Comparison of ENCODE assay signal across 8 cellular contexts in the genomic region with DNA sequence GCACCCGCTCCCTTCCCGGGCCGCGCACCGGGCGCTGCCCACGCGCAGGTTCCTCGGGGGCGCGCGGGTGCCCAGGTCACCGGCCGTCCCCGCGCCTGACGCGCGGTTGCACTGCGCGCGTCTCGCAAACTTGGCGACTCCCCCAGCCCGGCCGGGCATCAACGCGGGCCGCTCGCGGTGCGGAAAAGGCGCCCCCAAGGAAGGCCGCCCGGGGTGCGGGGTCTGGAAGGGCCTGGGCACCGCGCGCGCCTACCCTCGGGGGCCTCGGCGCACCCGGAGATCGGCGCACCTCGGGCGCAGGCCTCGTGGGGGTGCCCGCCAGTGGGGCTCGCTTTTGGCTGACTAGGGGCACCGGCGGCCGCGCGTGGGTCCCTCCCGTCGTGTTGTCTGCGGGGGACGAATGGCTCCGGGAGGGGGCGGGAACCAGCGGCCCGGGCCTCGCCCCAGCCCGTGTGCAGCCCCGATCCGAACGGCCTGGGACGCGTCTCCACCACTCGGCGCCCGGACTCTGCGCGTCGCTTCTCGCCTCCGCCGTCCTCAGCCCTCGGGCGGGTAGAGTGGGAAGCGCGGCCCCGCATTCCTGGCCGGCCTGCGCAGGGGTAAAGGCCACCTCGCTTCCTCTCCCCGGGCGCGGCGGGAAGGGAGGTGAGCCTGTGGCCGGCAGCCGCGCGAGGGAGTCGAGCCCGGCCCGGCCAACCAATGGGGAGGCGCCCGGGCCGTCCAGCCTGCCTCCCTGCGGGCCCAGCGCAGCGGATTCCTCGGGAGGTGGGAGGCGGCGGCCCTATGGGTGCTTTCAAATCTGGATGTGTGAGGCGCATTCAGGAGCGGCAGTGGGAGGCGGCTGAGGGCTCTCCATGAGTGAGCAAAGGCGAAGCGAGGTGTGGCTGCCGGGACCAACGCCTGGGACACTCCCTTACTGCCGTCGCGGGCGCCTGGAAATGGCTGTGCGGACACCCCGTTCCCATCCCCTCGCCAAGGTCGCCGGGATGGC. TPM values are rescaled to one million over a fixed set of nuclear protein-coding genes. Genes with fewer than 3 reads are reported as not detected.
DNase-seq lines count a peak whose midpoint lies in the region; ATAC-seq and TF ChIP-seq lines count a peak whose summit lies in the region.

No MANE protein-coding gene starts in this region.

- POLR2A ChIA-PET in CD8-positive, alpha-beta T cell (lab: Charles Lee), result no interaction called here

- H3K9me3 Mint-ChIP-seq in CD8-positive, alpha-beta T cell, result no peaks in the 10 kb centered on the region

- H3K27me3 ChIP-seq in CD8-positive, alpha-beta T cell (ENCODE audit: insufficient read depth, low read length), result peaks cover 15% of the 10 kb centered on the region
- peaks cover 34 to 40% of the 10 kb centered on the region in 2 donors for H3K27me3 ChIP-seq in duodenal mucosa (ENCODE audit: control insufficient read depth in 1 of 2, insufficient read depth in 2 of 2, low read length in 2 of 2)

- H3K36me3 Mint-ChIP-seq in CD8-positive, alpha-beta T cell, result no peaks in the 10 kb centered on the region

- no peak for TF ChIP-seq CTCF in CD8-positive, alpha-beta T cell (IDR thresholded peaks at IDR 0.05)
- no peak for TF ChIP-seq CTCF in mucosa of descending colon (IDR thresholded peaks at IDR 0.05)

- CTCF ChIA-PET in CD8-positive, alpha-beta T cell (lab: Charles Lee), result no interaction called here

- no peak for ATAC-seq in CD8-positive, alpha-beta T cell
- peak; percentile 8 for ATAC-seq in HG03565 (IDR thresholded peaks at IDR 0.05; ENCODE audit: unreplicated experiment)
- peak; percentile 61 for ATAC-seq in mucosa of descending colon
- ATAC-seq in GM19397 (IDR thresholded peaks at IDR 0.05; ENCODE audit: unreplicated experiment), result no peak
- no peak for ATAC-seq in HG02623 (IDR thresholded peaks at IDR 0.05; ENCODE audit: unreplicated experiment)

- peak overlapping the region; percentile 22 for H3K4me3 Mint-ChIP-seq in CD8-positive, alpha-beta T cell

- H3K4me1 ChIP-seq in CD8-positive, alpha-beta T cell (ENCODE audit: insufficient read depth, low read length), result peaks cover 10% of the 10 kb centered on the region
- H3K4me1 ChIP-seq in duodenal mucosa (ENCODE audit: control insufficient read depth in 1 of 2, insufficient read depth in 2 of 2, low read length in 2 of 2) (peaks cover 5 to 21% of the 10 kb centered on the region in 2 donors), mucosa of descending colon (ENCODE audit: low read depth) (peaks cover 32% of the 10 kb centered on the region)

- no peaks in the 10 kb centered on the region for H3K36me3 ChIP-seq in CD8-positive, alpha-beta T cell (ENCODE audit: insufficient read depth, low read length)
- H3K36me3 ChIP-seq in duodenal mucosa (ENCODE audit: control insufficient read depth in 1 of 2, insufficient read depth in 2 of 2, low read length in 2 of 2) (no peaks in the 10 kb centered on the region), mucosa of descending colon (ENCODE audit: low read depth) (no peaks in the 10 kb centered on the region)

- H3K4me1 Mint-ChIP-seq in CD8-positive, alpha-beta T cell (ENCODE audit: low read depth), result peaks cover 10% of the 10 kb centered on the region

- H3K27ac Mint-ChIP-seq in CD8-positive, alpha-beta T cell, result no peak overlapping the region

- H3K27me3 Mint-ChIP-seq in CD8-positive, alpha-beta T cell (ENCODE audit: low read depth), result peaks cover 26% of the 10 kb centered on the region

- no peak overlapping the region for H3K9ac ChIP-seq in duodenal mucosa (ENCODE audit: low read depth in 1 of 2, low read length in 2 of 2)

- intact Hi-C loops in CD8-positive, alpha-beta T cell (cut with DNase I, micrococcal nuclease), result no loop called here
- intact Hi-C loops in mucosa of descending colon (cut with DNase I, micrococcal nuclease), result no loop called here

- H3K4me3 ChIP-seq in CD8-positive, alpha-beta T cell (ENCODE audit: low read depth, low read length), result no peak overlapping the region
- H3K4me3 ChIP-seq in duodenal mucosa (ENCODE audit: low read depth in 1 of 2, low read length in 2 of 2) (peak overlapping the region; percentile 15 to 40), mucosa of descending colon (no peak overlapping the region)

- H3K9me3 ChIP-seq in CD8-positive, alpha-beta T cell (ENCODE audit: low read length), result no peaks in the 10 kb centered on the region
- H3K9me3 ChIP-seq in duodenal mucosa (ENCODE audit: control insufficient read depth in 1 of 2, low read length in 2 of 2), result no peaks in the 10 kb centered on the region
- H3K9me3 ChIP-seq in mucosa of descending colon, result no peaks in the 10 kb centered on the region

- no peak overlapping the region for H3K27ac ChIP-seq in CD8-positive, alpha-beta T cell (ENCODE audit: low read depth, low read length)
- peak overlapping the region; percentile 32 for H3K27ac ChIP-seq in duodenal mucosa (ENCODE audit: low read depth, low read length)

- peak in 1 of 7 experiments; percentile 18 for DNase-seq in CD8-positive, alpha-beta T cell
- DNase-seq in mucosa of descending colon (peak; percentile 67 to 77 (median 77)), NCI-H2081 (lab: John Stamatoyannopoulos, UW) (no peak)
- DNase-seq in central memory CD4-positive, alpha-beta T cell, result no peak

RNA-seq across cellular contexts. Expression of a gene that starts 0.9 kb away (rescaled TPM):
- not detected for total RNA-seq in CD8-positive, alpha-beta T cell
- 1 to 10 TPM; 3.1 to 5.7 (median 3.3) TPM for total RNA-seq in mucosa of descending colon

RNA-seq across cellular contexts. Expression of a gene that starts 29.3 kb away (rescaled TPM):
- total RNA-seq in CD8-positive, alpha-beta T cell, result not detected
- not detected for total RNA-seq in mucosa of descending colon

RNA-seq across cellular contexts. Expression of a gene that starts 33.1 kb away (rescaled TPM):
- total RNA-seq in CD8-positive, alpha-beta T cell, result 10 to 100 TPM; 18.7 to 19.4 TPM
- total RNA-seq in mucosa of descending colon, result 10 to 100 TPM; 48.7 to 71.7 (median 55.7) TPM

Comparison
In these comparisons a context has a peak if more than half of its experiments do, and no peak if none do; other contexts are left out.
1. ATAC-seq: peak in HG03565 (single experiment) and mucosa of descending colon (single experiment); none in CD8-positive, alpha-beta T cell (single experiment), GM19397 (single experiment) and HG02623 (single experiment).
2. DNase-seq: peak in mucosa of descending colon (3 of 3); none in central memory CD4-positive, alpha-beta T cell (single experiment) and NCI-H2081 (0 of 2).
3. H3K4me3 ChIP-seq: peak in duodenal mucosa (2 of 2); none in CD8-positive, alpha-beta T cell (single experiment) and mucosa of descending colon (single experiment).